Comparison of ENCODE assay signal across 1 cellular context in the genomic region with DNA sequence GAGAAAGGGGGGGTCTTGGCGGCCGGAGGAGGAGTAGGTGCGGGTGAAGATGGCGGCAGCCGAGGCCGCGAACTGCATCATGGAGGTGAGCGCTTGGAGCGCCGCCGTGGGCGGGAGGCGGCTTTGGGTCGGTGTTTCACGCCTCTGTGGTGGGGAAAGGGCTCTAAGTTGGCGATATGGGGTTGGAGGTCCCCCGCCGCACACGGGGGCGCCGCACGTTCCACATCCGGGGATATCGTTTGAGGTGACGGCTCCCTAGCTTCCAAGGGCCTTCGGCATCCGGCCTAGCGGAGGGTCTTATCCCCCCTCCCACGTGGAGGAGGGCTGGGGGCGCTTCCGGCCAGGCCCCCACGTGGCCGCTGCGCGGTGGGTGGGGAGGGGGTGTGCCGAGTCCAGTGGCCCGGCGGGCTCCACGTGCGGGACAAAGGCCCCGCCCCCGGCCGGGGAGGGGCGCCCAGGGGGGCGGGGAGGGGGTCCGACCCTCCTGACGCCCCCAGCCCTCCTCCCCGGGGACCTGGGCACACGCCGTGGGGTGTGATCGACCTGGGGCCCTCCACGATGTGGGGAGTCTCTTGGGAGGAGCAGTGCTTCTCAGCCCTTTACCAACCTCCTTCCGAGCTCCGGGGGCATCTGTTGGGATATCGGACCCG.
TF ChIP-seq lines count a peak whose summit lies in the region.

A gene (plus strand): TSS at position 40 of the 650 bp plus-strand sequence. CDS start 10 bp downstream, at position 50.

TF ChIP-seq in GM12878, 131 proteins besides CTCF, POLR2A, EP300 and RAD21 (continued from another document and continues in another):
- TF ChIP-seq, protein P1, sequence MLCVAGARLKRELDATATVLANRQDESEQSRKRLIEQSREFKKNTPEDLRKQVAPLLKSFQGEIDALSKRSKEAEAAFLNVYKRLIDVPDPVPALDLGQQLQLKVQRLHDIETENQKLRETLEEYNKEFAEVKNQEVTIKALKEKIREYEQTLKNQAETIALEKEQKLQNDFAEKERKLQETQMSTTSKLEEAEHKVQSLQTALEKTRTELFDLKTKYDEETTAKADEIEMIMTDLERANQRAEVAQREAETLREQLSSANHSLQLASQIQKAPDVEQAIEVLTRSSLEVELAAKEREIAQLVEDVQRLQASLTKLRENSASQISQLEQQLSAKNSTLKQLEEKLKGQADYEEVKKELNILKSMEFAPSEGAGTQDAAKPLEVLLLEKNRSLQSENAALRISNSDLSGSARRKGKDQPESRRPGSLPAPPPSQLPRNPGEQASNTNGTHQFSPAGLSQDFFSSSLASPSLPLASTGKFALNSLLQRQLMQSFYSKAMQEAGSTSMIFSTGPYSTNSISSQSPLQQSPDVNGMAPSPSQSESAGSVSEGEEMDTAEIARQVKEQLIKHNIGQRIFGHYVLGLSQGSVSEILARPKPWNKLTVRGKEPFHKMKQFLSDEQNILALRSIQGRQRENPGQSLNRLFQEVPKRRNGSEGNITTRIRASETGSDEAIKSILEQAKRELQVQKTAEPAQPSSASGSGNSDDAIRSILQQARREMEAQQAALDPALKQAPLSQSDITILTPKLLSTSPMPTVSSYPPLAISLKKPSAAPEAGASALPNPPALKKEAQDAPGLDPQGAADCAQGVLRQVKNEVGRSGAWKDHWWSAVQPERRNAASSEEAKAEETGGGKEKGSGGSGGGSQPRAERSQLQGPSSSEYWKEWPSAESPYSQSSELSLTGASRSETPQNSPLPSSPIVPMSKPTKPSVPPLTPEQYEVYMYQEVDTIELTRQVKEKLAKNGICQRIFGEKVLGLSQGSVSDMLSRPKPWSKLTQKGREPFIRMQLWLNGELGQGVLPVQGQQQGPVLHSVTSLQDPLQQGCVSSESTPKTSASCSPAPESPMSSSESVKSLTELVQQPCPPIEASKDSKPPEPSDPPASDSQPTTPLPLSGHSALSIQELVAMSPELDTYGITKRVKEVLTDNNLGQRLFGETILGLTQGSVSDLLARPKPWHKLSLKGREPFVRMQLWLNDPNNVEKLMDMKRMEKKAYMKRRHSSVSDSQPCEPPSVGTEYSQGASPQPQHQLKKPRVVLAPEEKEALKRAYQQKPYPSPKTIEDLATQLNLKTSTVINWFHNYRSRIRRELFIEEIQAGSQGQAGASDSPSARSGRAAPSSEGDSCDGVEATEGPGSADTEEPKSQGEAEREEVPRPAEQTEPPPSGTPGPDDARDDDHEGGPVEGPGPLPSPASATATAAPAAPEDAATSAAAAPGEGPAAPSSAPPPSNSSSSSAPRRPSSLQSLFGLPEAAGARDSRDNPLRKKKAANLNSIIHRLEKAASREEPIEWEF (IDR thresholded peaks at IDR 0.05; ENCODE audit: insufficient replicate concordance, low read depth, low read length), result no peak
- TF ChIP-seq KLF5 (IDR thresholded peaks at IDR 0.05; ENCODE audit: partially characterized antibody) (peak; percentile 18), RB1 (IDR thresholded peaks at IDR 0.05; ENCODE audit: borderline replicate concordance) (peak; percentile 84; the same call in 1 of the 2 replicates), WRNIP1 (IDR thresholded peaks at IDR 0.05; ENCODE audit: borderline replicate concordance, low read depth, low read length) (0 out of 2 replicates have a peak, but pooled peaks have one; percentile 78), CHD2 (IDR thresholded peaks at IDR 0.05; ENCODE audit: borderline replicate concordance, low read depth, low read length) (no peak), ZZZ3 (IDR thresholded peaks at IDR 0.05; ENCODE audit: control insufficient read depth, insufficient read length, low read depth) (no peak), NR2C1 (IDR thresholded peaks at IDR 0.05) (no peak), HDAC6 (IDR thresholded peaks at IDR 0.05; ENCODE audit: unreplicated experiment) (peak; percentile 24), BCL11A (IDR thresholded peaks at IDR 0.05; ENCODE audit: low read depth, low read length) (no peak), ZBED1 (IDR thresholded peaks at IDR 0.05; ENCODE audit: borderline replicate concordance) (no peak), GATAD2B (conservative IDR thresholded peaks at IDR 0.05; ENCODE audit: low read depth) (peak; percentile 88), FOS (IDR thresholded peaks at IDR 0.05; ENCODE audit: borderline replicate concordance, extremely low read depth, insufficient read length) (no peak), BMI1 (IDR thresholded peaks at IDR 0.05; ENCODE audit: borderline replicate concordance) (no peak), CREM (IDR thresholded peaks at IDR 0.05; ENCODE audit: low read depth) (no peak), MTA3 (IDR thresholded peaks at IDR 0.05; ENCODE audit: borderline replicate concordance, low read length) (no peak), NR2C2 (IDR thresholded peaks at IDR 0.05; ENCODE audit: borderline replicate concordance, control insufficient read depth, insufficient read length, low read depth) (no peak), ASH2L (IDR thresholded peaks at IDR 0.05; ENCODE audit: borderline replicate concordance, low read depth) (no peak), KAT2A (conservative IDR thresholded peaks at IDR 0.05; ENCODE audit: control insufficient read depth, low read depth, low read length) (no peak), RFX5 (IDR thresholded peaks at IDR 0.05; ENCODE audit: low read depth, low read length) (no peak), YY1 (IDR thresholded peaks at IDR 0.05; ENCODE audit: low read depth, low read length) (peak; percentile 95), MYB (IDR thresholded peaks at IDR 0.05; ENCODE audit: borderline replicate concordance, low read depth, low read length) (no peak), SMC3 (IDR thresholded peaks at IDR 0.05; ENCODE audit: borderline replicate concordance, low read length) (no peak), DPF2 (IDR thresholded peaks at IDR 0.05) (no peak; the same call in 1 of the 2 replicates), ZNF217 (IDR thresholded peaks at IDR 0.05) (no peak), CBX5 (IDR thresholded peaks at IDR 0.05; ENCODE audit: low read depth) (no peak), TCF3 (IDR thresholded peaks at IDR 0.05; ENCODE audit: borderline replicate concordance, insufficient read depth, low read depth, low read length) (0 out of 2 replicates have a peak, but pooled peaks have one; percentile 14), STAT1 (conservative IDR thresholded peaks at IDR 0.05) (0 out of 2 replicates have a peak, but pooled peaks have one; percentile 58)
- TF ChIP-seq, protein P2, sequence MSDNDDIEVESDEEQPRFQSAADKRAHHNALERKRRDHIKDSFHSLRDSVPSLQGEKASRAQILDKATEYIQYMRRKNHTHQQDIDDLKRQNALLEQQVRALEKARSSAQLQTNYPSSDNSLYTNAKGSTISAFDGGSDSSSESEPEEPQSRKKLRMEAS (IDR thresholded peaks at IDR 0.05; ENCODE audit: low read depth, low read length), result peak; percentile 90; the same call in 1 of the 2 replicates
- TF ChIP-seq, protein P3, sequence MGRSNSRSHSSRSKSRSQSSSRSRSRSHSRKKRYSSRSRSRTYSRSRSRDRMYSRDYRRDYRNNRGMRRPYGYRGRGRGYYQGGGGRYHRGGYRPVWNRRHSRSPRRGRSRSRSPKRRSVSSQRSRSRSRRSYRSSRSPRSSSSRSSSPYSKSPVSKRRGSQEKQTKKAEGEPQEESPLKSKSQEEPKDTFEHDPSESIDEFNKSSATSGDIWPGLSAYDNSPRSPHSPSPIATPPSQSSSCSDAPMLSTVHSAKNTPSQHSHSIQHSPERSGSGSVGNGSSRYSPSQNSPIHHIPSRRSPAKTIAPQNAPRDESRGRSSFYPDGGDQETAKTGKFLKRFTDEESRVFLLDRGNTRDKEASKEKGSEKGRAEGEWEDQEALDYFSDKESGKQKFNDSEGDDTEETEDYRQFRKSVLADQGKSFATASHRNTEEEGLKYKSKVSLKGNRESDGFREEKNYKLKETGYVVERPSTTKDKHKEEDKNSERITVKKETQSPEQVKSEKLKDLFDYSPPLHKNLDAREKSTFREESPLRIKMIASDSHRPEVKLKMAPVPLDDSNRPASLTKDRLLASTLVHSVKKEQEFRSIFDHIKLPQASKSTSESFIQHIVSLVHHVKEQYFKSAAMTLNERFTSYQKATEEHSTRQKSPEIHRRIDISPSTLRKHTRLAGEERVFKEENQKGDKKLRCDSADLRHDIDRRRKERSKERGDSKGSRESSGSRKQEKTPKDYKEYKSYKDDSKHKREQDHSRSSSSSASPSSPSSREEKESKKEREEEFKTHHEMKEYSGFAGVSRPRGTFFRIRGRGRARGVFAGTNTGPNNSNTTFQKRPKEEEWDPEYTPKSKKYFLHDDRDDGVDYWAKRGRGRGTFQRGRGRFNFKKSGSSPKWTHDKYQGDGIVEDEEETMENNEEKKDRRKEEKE (IDR thresholded peaks at IDR 0.05), result no peak
- TF ChIP-seq, protein P4, sequence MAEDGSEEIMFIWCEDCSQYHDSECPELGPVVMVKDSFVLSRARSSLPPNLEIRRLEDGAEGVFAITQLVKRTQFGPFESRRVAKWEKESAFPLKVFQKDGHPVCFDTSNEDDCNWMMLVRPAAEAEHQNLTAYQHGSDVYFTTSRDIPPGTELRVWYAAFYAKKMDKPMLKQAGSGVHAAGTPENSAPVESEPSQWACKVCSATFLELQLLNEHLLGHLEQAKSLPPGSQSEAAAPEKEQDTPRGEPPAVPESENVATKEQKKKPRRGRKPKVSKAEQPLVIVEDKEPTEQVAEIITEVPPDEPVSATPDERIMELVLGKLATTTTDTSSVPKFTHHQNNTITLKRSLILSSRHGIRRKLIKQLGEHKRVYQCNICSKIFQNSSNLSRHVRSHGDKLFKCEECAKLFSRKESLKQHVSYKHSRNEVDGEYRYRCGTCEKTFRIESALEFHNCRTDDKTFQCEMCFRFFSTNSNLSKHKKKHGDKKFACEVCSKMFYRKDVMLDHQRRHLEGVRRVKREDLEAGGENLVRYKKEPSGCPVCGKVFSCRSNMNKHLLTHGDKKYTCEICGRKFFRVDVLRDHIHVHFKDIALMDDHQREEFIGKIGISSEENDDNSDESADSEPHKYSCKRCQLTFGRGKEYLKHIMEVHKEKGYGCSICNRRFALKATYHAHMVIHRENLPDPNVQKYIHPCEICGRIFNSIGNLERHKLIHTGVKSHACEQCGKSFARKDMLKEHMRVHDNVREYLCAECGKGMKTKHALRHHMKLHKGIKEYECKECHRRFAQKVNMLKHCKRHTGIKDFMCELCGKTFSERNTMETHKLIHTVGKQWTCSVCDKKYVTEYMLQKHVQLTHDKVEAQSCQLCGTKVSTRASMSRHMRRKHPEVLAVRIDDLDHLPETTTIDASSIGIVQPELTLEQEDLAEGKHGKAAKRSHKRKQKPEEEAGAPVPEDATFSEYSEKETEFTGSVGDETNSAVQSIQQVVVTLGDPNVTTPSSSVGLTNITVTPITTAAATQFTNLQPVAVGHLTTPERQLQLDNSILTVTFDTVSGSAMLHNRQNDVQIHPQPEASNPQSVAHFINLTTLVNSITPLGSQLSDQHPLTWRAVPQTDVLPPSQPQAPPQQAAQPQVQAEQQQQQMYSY (CRISPR knock-in tag; IDR thresholded peaks at IDR 0.05), result no peak
- TF ChIP-seq, protein P5, sequence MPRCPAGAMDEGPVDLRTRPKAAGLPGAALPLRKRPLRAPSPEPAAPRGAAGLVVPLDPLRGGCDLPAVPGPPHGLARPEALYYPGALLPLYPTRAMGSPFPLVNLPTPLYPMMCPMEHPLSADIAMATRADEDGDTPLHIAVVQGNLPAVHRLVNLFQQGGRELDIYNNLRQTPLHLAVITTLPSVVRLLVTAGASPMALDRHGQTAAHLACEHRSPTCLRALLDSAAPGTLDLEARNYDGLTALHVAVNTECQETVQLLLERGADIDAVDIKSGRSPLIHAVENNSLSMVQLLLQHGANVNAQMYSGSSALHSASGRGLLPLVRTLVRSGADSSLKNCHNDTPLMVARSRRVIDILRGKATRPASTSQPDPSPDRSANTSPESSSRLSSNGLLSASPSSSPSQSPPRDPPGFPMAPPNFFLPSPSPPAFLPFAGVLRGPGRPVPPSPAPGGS (IDR thresholded peaks at IDR 0.05; ENCODE audit: borderline replicate concordance, insufficient read depth, low read depth, low read length, poor library complexity, severe bottlenecking), result no peak
- TF ChIP-seq, protein P6, sequence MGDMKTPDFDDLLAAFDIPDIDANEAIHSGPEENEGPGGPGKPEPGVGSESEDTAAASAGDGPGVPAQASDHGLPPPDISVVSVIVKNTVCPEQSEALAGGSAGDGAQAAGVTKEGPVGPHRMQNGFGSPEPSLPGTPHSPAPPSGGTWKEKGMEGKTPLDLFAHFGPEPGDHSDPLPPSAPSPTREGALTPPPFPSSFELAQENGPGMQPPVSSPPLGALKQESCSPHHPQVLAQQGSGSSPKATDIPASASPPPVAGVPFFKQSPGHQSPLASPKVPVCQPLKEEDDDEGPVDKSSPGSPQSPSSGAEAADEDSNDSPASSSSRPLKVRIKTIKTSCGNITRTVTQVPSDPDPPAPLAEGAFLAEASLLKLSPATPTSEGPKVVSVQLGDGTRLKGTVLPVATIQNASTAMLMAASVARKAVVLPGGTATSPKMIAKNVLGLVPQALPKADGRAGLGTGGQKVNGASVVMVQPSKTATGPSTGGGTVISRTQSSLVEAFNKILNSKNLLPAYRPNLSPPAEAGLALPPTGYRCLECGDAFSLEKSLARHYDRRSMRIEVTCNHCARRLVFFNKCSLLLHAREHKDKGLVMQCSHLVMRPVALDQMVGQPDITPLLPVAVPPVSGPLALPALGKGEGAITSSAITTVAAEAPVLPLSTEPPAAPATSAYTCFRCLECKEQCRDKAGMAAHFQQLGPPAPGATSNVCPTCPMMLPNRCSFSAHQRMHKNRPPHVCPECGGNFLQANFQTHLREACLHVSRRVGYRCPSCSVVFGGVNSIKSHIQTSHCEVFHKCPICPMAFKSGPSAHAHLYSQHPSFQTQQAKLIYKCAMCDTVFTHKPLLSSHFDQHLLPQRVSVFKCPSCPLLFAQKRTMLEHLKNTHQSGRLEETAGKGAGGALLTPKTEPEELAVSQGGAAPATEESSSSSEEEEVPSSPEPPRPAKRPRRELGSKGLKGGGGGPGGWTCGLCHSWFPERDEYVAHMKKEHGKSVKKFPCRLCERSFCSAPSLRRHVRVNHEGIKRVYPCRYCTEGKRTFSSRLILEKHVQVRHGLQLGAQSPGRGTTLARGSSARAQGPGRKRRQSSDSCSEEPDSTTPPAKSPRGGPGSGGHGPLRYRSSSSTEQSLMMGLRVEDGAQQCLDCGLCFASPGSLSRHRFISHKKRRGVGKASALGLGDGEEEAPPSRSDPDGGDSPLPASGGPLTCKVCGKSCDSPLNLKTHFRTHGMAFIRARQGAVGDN (IDR thresholded peaks at IDR 0.05), result peak; percentile 18; the same call in 1 of the 2 replicates
- TF ChIP-seq, protein P7, sequence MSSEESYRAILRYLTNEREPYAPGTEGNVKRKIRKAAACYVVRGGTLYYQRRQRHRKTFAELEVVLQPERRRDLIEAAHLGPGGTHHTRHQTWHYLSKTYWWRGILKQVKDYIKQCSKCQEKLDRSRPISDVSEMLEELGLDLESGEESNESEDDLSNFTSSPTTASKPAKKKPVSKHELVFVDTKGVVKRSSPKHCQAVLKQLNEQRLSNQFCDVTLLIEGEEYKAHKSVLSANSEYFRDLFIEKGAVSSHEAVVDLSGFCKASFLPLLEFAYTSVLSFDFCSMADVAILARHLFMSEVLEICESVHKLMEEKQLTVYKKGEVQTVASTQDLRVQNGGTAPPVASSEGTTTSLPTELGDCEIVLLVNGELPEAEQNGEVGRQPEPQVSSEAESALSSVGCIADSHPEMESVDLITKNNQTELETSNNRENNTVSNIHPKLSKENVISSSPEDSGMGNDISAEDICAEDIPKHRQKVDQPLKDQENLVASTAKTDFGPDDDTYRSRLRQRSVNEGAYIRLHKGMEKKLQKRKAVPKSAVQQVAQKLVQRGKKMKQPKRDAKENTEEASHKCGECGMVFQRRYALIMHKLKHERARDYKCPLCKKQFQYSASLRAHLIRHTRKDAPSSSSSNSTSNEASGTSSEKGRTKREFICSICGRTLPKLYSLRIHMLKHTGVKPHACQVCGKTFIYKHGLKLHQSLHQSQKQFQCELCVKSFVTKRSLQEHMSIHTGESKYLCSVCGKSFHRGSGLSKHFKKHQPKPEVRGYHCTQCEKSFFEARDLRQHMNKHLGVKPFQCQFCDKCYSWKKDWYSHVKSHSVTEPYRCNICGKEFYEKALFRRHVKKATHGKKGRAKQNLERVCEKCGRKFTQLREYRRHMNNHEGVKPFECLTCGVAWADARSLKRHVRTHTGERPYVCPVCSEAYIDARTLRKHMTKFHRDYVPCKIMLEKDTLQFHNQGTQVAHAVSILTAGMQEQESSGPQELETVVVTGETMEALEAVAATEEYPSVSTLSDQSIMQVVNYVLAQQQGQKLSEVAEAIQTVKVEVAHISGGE (CRISPR knock-in tag; IDR thresholded peaks at IDR 0.05), result no peak
